Comparison of ENCODE assay signal across 22 cellular contexts in the genomic region with DNA sequence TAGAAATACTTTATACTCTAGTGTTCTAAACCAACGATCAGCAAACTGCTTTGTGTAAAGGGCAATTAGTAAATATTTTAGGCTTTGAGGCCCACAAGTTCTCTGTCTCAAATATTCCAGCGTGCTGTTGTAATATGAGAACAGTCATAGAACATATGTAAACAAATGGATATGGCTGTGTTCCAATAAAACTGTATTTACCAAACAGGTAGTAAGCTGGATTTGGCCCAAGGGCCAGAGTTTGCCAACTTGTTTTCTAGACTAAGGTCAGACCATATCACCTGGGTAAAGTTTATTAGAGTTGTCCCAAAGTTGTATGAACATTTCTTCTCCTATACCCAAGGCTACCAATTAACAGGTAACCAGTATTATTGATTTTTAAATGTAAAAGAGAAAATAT.
DNase-seq lines count a peak whose midpoint lies in the region; ATAC-seq, FAIRE-seq and TF ChIP-seq lines count a peak whose summit lies in the region.
"Had no signal": no experiment of that assay in that cellular context is flagged by ENCODE, and none has a peak within 500 bp of the region (broad histone marks: within the 10 kb centered on the region; RNA-seq: fewer than 3 reads in every experiment).

No MANE protein-coding gene starts in this region.

- DNase-seq in D721Med (ENCODE audit: insufficient read length, low spot score) (no peak), NCI-H1105 treated with DMSO at 0.1 percent for 48 hours (lab: John Stamatoyannopoulos, UW) (peak; percentile 95), NCI-H2196 (lab: John Stamatoyannopoulos, UW; ENCODE audit: unreplicated experiment) (peak; percentile 54), SHP77 (lab: John Stamatoyannopoulos, UW) (peak; percentile 7 to 56), SIG-M5 (lab: John Stamatoyannopoulos, UW) (no peak), foreskin fibroblast (no peak)
- DNase-seq: activated B cell treated with CpG ODN at 0.5 μM for 24 hours; activated naive CD4-positive, alpha-beta T cell; activated T-cell treated with anti-CD3 and anti-CD28 coated beads, Interleukin-2, amount 50 U/mL, for 24 hours; amygdala; GDM1; KBM-7; MV-4-11; NCI-H446; stimulated activated CD8-positive, alpha-beta memory T cell treated with anti-CD3 and anti-CD28 coated beads, Interleukin-4, amount 100 ng/mL, for 48 hours; T-helper 9 cell had no signal

- TF ChIP-seq CTCF in D721Med (IDR thresholded peaks at IDR 0.05; ENCODE audit: insufficient read depth, missing control alignments) (no peak), foreskin fibroblast (IDR thresholded peaks at IDR 0.05; ENCODE audit: low read depth, low read length) (no peak)

- ATAC-seq in GM18498 (IDR thresholded peaks at IDR 0.05; ENCODE audit: unreplicated experiment), result no peak
- no peak for ATAC-seq in GM18870 (IDR thresholded peaks at IDR 0.05; ENCODE audit: unreplicated experiment)
- ATAC-seq: sciatic nerve had no signal

- peak; percentile 95 for FAIRE-seq in D721Med (lab: Jason Lieb, UNC)

- H3K4me3 ChIP-seq in foreskin fibroblast (ENCODE audit: low read depth in 1 of 2, low read length in 2 of 2), result no peak overlapping the region
- H3K4me3 ChIP-seq: BLaER1 treated with 17β-estradiol and CSF1 and Interleukin-3, amounts not matched to agents 10 nM and 100 nM; lung; neural progenitor cell had no signal

Comparison
In these comparisons a context has a peak if more than half of its experiments do, and no peak if none do; other contexts are left out.
1. DNase-seq: peak in NCI-H1105 treated with DMSO at 0.1 percent for 48 hours (single experiment), NCI-H2196 (single experiment) and SHP77 (2 of 2); none in D721Med (single experiment), SIG-M5 (single experiment) and foreskin fibroblast (0 of 2).